Comparison of ENCODE assay signal across 15 cellular contexts in genomic region chr9:128383007-128383753, GRCh38. TPM values are rescaled to one million over a fixed set of nuclear protein-coding genes. Genes with fewer than 3 reads are reported as not detected.
A peak's percentile ranks its signal among the peaks of the same experiment; 100 is the strongest.
DNase-seq lines count a peak whose midpoint lies in the region; ATAC-seq and TF ChIP-seq lines count a peak whose summit lies in the region.
"Had no signal": no experiment of that assay in that cellular context is flagged by ENCODE, and none has a peak within 500 bp of the region (broad histone marks: within the 10 kb centered on the region; RNA-seq: fewer than 3 reads in every experiment).

No MANE protein-coding gene starts in this region.

- H3K36me3 ChIP-seq in HEK293 (ENCODE audit: control insufficient read depth in 2 of 2, insufficient read depth in 1 of 2, low read length in 2 of 2), result peaks cover 0 to 64% of the 10 kb centered on the region in 2 experiments; a peak in 2 of 3 replicates
- peaks cover 75% of the 10 kb centered on the region for H3K36me3 ChIP-seq in left ventricle myocardium inferior
- peaks cover 0 to 14% (median 7%) of the 10 kb centered on the region in 4 donors for H3K36me3 ChIP-seq in right lobe of liver

- TF ChIP-seq CTCF in HEK293 (tag by site-specific recombination; IDR thresholded peaks at IDR 0.05), result no peak
- no peak for TF ChIP-seq CTCF in left ventricle myocardium inferior (IDR thresholded peaks at IDR 0.05; ENCODE audit: borderline replicate concordance)
- no peak for TF ChIP-seq CTCF in right lobe of liver (IDR thresholded peaks at IDR 0.05)

- no peak for TF ChIP-seq POLR2A in right lobe of liver (IDR thresholded peaks at IDR 0.05)

- DNase-seq in RPMI8226 (peak; percentile 32), iPS DF 19.7 (ENCODE audit: low read depth, low spot score) (peak; percentile 94), putamen (ENCODE audit: low spot score) (peak; percentile 90), AG08396 (ENCODE audit: low spot score) (no peak), left ventricle myocardium inferior (no peak), right lobe of liver (no peak)
- DNase-seq: activated CD4-positive, alpha-beta T cell treated with anti-CD3 and anti-CD28 coated beads, Interleukin-2, amount 50 U/mL, for 1 hour; KBM-7; NCI-H146; NK-92 treated with Interleukin-12 subunit alpha and Interleukin-12 subunit beta, amount 100 ng/mL, for 24 hours; SHP77 treated with DMSO at 0.1 percent for 48 hours; T1000; trophoblast cell had no signal

- POLR2A ChIA-PET in HEK293 (lab: Yijun Ruan, JAX), result interaction anchor here (0.8 kb wide), 1 partner anchor 12 kb away, joined by 5 read pairs; the partner anchor contains the start of gene URM1

- CTCF ChIA-PET in HEK293 (lab: Yijun Ruan, JAX), result interaction anchor here (1.0 to 2.2 kb wide), 3 partner anchors 21 to 37 kb away, joined by 3 to 10 read pairs (median 3); no protein-coding TSS in a partner anchor

- intact Hi-C loops in left ventricle myocardium inferior (cut with micrococcal nuclease) (no loop called here), right lobe of liver (cut with DNase I) (no loop called here)

- WGBS in right lobe of liver (ENCODE audit: insufficient coverage, low coverage, low lambda C conversion rate, missing lambda C conversion rate), result 95% methylated on average over 6 of the region's 9 CpGs

- H3K4me3 ChIP-seq in HEK293 (ENCODE audit: low read depth, low read length) (no peak overlapping the region), left ventricle myocardium inferior (no peak overlapping the region), right lobe of liver (no peak overlapping the region)

- H3K27me3 ChIP-seq in left ventricle myocardium inferior (ENCODE audit: low read depth), result no peaks in the 10 kb centered on the region
- H3K27me3 ChIP-seq in right lobe of liver, result no peaks in the 10 kb centered on the region

- H3K9me3 ChIP-seq in HEK293 (ENCODE audit: control insufficient read depth, insufficient read depth, low read depth, low read length) (no peaks in the 10 kb centered on the region), left ventricle myocardium inferior (replicated peaks) (no peaks in the 10 kb centered on the region), right lobe of liver (no peaks in the 10 kb centered on the region)

- ATAC-seq in right lobe of liver (no peak), GM21723 (IDR thresholded peaks at IDR 0.05; ENCODE audit: unreplicated experiment) (no peak)

- H3K27ac ChIP-seq in HEK293 (ENCODE audit: extremely low read depth, low read depth, low read length) (no peak overlapping the region), left ventricle myocardium inferior (replicated peaks) (no peak overlapping the region), right lobe of liver (no peak overlapping the region)

- H3K4me1 ChIP-seq in HEK293 (ENCODE audit: control insufficient read depth, insufficient read depth, low read length) (no peaks in the 10 kb centered on the region), left ventricle myocardium inferior (peaks cover 7% of the 10 kb centered on the region), right lobe of liver (no peaks in the 10 kb centered on the region)

TF ChIP-seq in HEK293, 187 proteins besides CTCF, POLR2A, EP300 and RAD21:
- peak; percentile 35 for TF ChIP-seq ZNF341 (tag by site-specific recombination; IDR thresholded peaks at IDR 0.05; ENCODE audit: low read depth)
- TF ChIP-seq SETDB1 (IDR thresholded peaks at IDR 0.05; ENCODE audit: insufficient read length, low read length), result no peak
- no peak for TF ChIP-seq ZNF10 (tag by site-specific recombination; IDR thresholded peaks at IDR 0.05)
- no peak for TF ChIP-seq ZNF76 (tag by site-specific recombination; IDR thresholded peaks at IDR 0.05; ENCODE audit: borderline replicate concordance, low read depth)
- TF ChIP-seq ZNF404 (tag by site-specific recombination; IDR thresholded peaks at IDR 0.05), result no peak
- no peak for TF ChIP-seq ELK4 (IDR thresholded peaks at IDR 0.05; ENCODE audit: borderline replicate concordance, low read depth, low read length)

RNA-seq across cellular contexts. Expression of gene URM1, which starts 12.0 kb away (rescaled TPM):
- 57.0 TPM for total RNA-seq in left ventricle myocardium inferior
- 10 to 100 TPM; 16.6 to 25.9 (median 22.2) TPM for total RNA-seq in right lobe of liver

RNA-seq across cellular contexts. Expression of gene CERCAM, which starts 37.5 kb away (rescaled TPM):
- 8.5 TPM for total RNA-seq in left ventricle myocardium inferior
- 1 to 10 TPM; 1.3 to 3.1 (median 2.2) TPM for total RNA-seq in right lobe of liver

RNA-seq across cellular contexts. Expression of gene SLC27A4, which starts 42.9 kb away (rescaled TPM):
- 18.8 TPM for total RNA-seq in left ventricle myocardium inferior
- 10 to 100 TPM; 15.8 to 97.3 (median 24.1) TPM for total RNA-seq in right lobe of liver

Comparison
In these comparisons a context has a peak if more than half of its experiments do, and no peak if none do; other contexts are left out.
1. DNase-seq: peak in RPMI8226 (single experiment), iPS DF 19.7 (single experiment) and putamen (single experiment); none in AG08396 (single experiment), left ventricle myocardium inferior (single experiment) and right lobe of liver (0 of 3).